In genomic region chr1:156797212-156797871, GRCh38 we compare ENCODE assay signal across 9 cellular contexts. TPM values are rescaled to one million over a fixed set of nuclear protein-coding genes. Genes with fewer than 3 reads are reported as not detected.
DNase-seq lines count a peak whose midpoint lies in the region; ATAC-seq and TF ChIP-seq lines count a peak whose summit lies in the region.
"Had no signal": no experiment of that assay in that cellular context is flagged by ENCODE, and none has a peak within 500 bp of the region (broad histone marks: within the 10 kb centered on the region; RNA-seq: fewer than 3 reads in every experiment).

No MANE protein-coding gene starts in this region.

- 0 out of 2 replicates have a peak, but pooled peaks cover 3% of the 10 kb centered on the region for H3K9me1 ChIP-seq in IMR-90 (ENCODE audit: insufficient read depth, low read length)

- H3K4me1 Mint-ChIP-seq in activated naive CD4-positive, alpha-beta T cell treated with anti-CD3 and anti-CD28 coated beads, Interleukin-2, amount 50 U/mL, for 24 hours = peaks cover 4% of the 10 kb centered on the region

- H3K27me3 ChIP-seq in IMR-90 (ENCODE audit: control insufficient read depth, insufficient read depth, low read length) (no peaks in the 10 kb centered on the region), Panc1 (ENCODE audit: control insufficient read depth, insufficient read depth, low read length) (no peaks in the 10 kb centered on the region)

- H3K4me3 ChIP-seq in IMR-90 (ENCODE audit: insufficient read depth, low read depth, low read length) (no peak overlapping the region), Panc1 (ENCODE audit: low read depth in 2 of 2, low read length in 2 of 2) (no peak overlapping the region)

- H3K9ac ChIP-seq in IMR-90 (ENCODE audit: low read depth, low read length) = no peak overlapping the region

- H4K5ac ChIP-seq in IMR-90 (ENCODE audit: low read depth, low read length) = no peak overlapping the region

- TF ChIP-seq RAD21 in IMR-90 (IDR thresholded peaks at IDR 0.05; ENCODE audit: low read length) = peak; percentile 80

- peaks cover 40% of the 10 kb centered on the region for H4K20me1 ChIP-seq in IMR-90 (ENCODE audit: insufficient read depth, low read length)

- peaks cover 0 to 13% of the 10 kb centered on the region in 2 experiments; a peak in 1 of 4 replicates for H3K79me1 ChIP-seq in IMR-90 (ENCODE audit: low read depth in 1 of 2, low read length in 2 of 2)

- no peak overlapping the region for H2AFZ ChIP-seq in IMR-90 (replicated peaks; ENCODE audit: low read length, poor library complexity)

- H3K27me3 Mint-ChIP-seq in activated naive CD4-positive, alpha-beta T cell treated with anti-CD3 and anti-CD28 coated beads, Interleukin-2, amount 50 U/mL, for 24 hours = no peaks in the 10 kb centered on the region
- H3K27me3 Mint-ChIP-seq: activated naive CD8-positive, alpha-beta T cell had no signal

- no peak overlapping the region for H4K8ac ChIP-seq in IMR-90 (ENCODE audit: low read depth in 2 of 2, low read length in 2 of 2)

- H4K91ac ChIP-seq in IMR-90 (ENCODE audit: insufficient read depth, low read depth, low read length) = no peak overlapping the region

- H3K56ac ChIP-seq in IMR-90 (ENCODE audit: extremely low read depth, insufficient read depth, low read length) = no peak overlapping the region

- peak; percentile 69 for ATAC-seq in IMR-90 (ENCODE audit: low read depth)
- peak; percentile 83 for ATAC-seq in Panc1

- H3K14ac ChIP-seq in IMR-90 (replicated peaks; ENCODE audit: low read depth, low read length) = no peak overlapping the region

- CTCF ChIA-PET in IMR-90 (lab: Yijun Ruan, JAX) (interaction anchor here (1.1 to 1.9 kb wide), 6 partner anchors 62 to 95 kb away, joined by 3 to 6 read pairs (median 4); partner anchors contain the start of gene NTRK1), Panc1 (lab: Charles Lee) (interaction anchor here (1.0 to 1.6 kb wide), 2 partner anchors 63 to 92 kb away, joined by 3 to 7 read pairs; partner anchors contain the start of gene NTRK1)

- no peak overlapping the region for H2BK20ac ChIP-seq in IMR-90 (ENCODE audit: low read depth, low read length)

- WGBS in IMR-90 (ENCODE audit: extremely low coverage in 2 of 2, insufficient read length in 1 of 2), 2 experiments = no CpG with 5 or more reads among the region's 4 CpGs

- no peak overlapping the region for H3K27ac ChIP-seq in IMR-90 (ENCODE audit: insufficient read depth, low read length)
- no peak overlapping the region for H3K27ac ChIP-seq in Panc1 (ENCODE audit: low read length)

- H3K23ac ChIP-seq in IMR-90 (ENCODE audit: low read depth, low read length) = no peak overlapping the region

- H3K4me1 ChIP-seq in IMR-90 (ENCODE audit: control insufficient read depth, insufficient read depth, low read length) (peaks cover 9% of the 10 kb centered on the region), Panc1 (ENCODE audit: control insufficient read depth, insufficient read depth, low read length) (no peaks in the 10 kb centered on the region)

- H2AK9ac ChIP-seq in IMR-90 (replicated peaks; ENCODE audit: low read depth, low read length, poor library complexity) = no peak overlapping the region

- in situ Hi-C loops in IMR-90 (cut with MboI; ENCODE audit: low sequenced_read_pairs) (no loop called here), Panc1 (cut with HindIII; ENCODE audit: low pct_unique_long_range_greater_than_20kb, low sequenced_read_pairs) (no loop called here)

- TF ChIP-seq CTCF in IMR-90 (conservative IDR thresholded peaks at IDR 0.05; ENCODE audit: low read depth, low read length) (peak; percentile 82), Panc1 (IDR thresholded peaks at IDR 0.05) (peak; percentile 86)

- H2BK5ac ChIP-seq in IMR-90 (ENCODE audit: low read depth, low read length, poor library complexity, severe bottlenecking) = no peak overlapping the region

- no peak overlapping the region for H3K18ac ChIP-seq in IMR-90 (ENCODE audit: low read depth, low read length)

- DNase-seq in EL (peak; percentile 68), IMR-90 (peak; percentile 64), Panc1 (ENCODE audit: low read depth, low spot score) (peak; percentile 45), head of caudate nucleus (peak in 37 of 42 donors; percentile 25 to 84 (median 59)), NK-92 (lab: John Stamatoyannopoulos, UW; ENCODE audit: unreplicated experiment) (no peak)
- peak; percentile 45 for DNase-seq in stimulated activated CD4-positive, alpha-beta T cell treated with anti-CD3 and anti-CD28 coated beads, Interleukin-1b, Interleukin-23, amount 100 ng/mL, for 48 hours
- DNase-seq in stimulated activated CD8-positive, alpha-beta memory T cell treated with anti-CD3 and anti-CD28 coated beads, Interleukin-4, amount 100 ng/mL, for 48 hours = no peak

- no peak overlapping the region for H3K4ac ChIP-seq in IMR-90 (ENCODE audit: low read depth, low read length)

- POLR2A ChIA-PET in IMR-90 (lab: Charles Lee; ENCODE audit: unreplicated experiment) (no interaction called here), Panc1 (lab: Charles Lee) (no interaction called here)

- intact Hi-C loops in IMR-90 (cut with micrococcal nuclease) = loop anchor here (1.0 to 5.0 kb wide), 4 partner anchors 63 to 125 kb away; partner anchors contain the start of genes LRRC71 and NTRK1
- intact Hi-C loops in Panc1 (cut with micrococcal nuclease; ENCODE audit: unreplicated experiment) = loop anchor here (1.0 kb wide), 1 partner anchor 93 kb away; no protein-coding TSS in a partner anchor
- intact Hi-C loops in head of caudate nucleus (cut with DNase I) = loop anchor here (10.0 kb wide), 1 partner anchor 67 kb away; the partner anchor contains the start of gene NTRK1

- BruUV-seq in IMR-90 (replicated peaks; lab: Mats Ljungman, UMichigan) = no TSS peak
- BruUV-seq in Panc1 (replicated peaks; lab: Mats Ljungman, UMichigan) = no TSS peak

- H3K27ac Mint-ChIP-seq in activated naive CD4-positive, alpha-beta T cell treated with anti-CD3 and anti-CD28 coated beads, Interleukin-2, amount 50 U/mL, for 24 hours = peak overlapping the region; percentile 37
- H3K27ac Mint-ChIP-seq: activated naive CD8-positive, alpha-beta T cell had no signal

- H3K9me3 Mint-ChIP-seq in activated naive CD4-positive, alpha-beta T cell treated with anti-CD3 and anti-CD28 coated beads, Interleukin-2, amount 50 U/mL, for 24 hours = no peaks in the 10 kb centered on the region

- dilution Hi-C loops in IMR-90 (cut with HindIII; ENCODE audit: low sequenced_read_pairs, unreplicated experiment) = no loop called here

- no peak overlapping the region for H2AK5ac ChIP-seq in IMR-90 (ENCODE audit: low read depth, low read length)

- H3K4me3 Mint-ChIP-seq in activated naive CD4-positive, alpha-beta T cell treated with anti-CD3 and anti-CD28 coated beads, Interleukin-2, amount 50 U/mL, for 24 hours = no peak overlapping the region
- H3K4me3 Mint-ChIP-seq: activated naive CD8-positive, alpha-beta T cell had no signal

- H3K36me3 ChIP-seq in IMR-90 (ENCODE audit: control insufficient read depth, insufficient read depth, low read length) (peaks cover 55% of the 10 kb centered on the region), Panc1 (ENCODE audit: control insufficient read depth, insufficient read depth, low read length) (peaks cover 31% of the 10 kb centered on the region; the same call in 1 of the 2 replicates)

- H3K36me3 Mint-ChIP-seq in activated naive CD4-positive, alpha-beta T cell treated with anti-CD3 and anti-CD28 coated beads, Interleukin-2, amount 50 U/mL, for 24 hours = peaks cover 9% of the 10 kb centered on the region

- no peak for TF ChIP-seq POLR2A in IMR-90 (IDR thresholded peaks at IDR 0.05; ENCODE audit: low read depth, low read length)

- H3K4me2 ChIP-seq in IMR-90 (ENCODE audit: low read depth, low read length) = no peak overlapping the region

- H3K9me3 ChIP-seq in IMR-90 (ENCODE audit: control insufficient read depth, insufficient read depth, low read length) (no peaks in the 10 kb centered on the region), Panc1 (ENCODE audit: control insufficient read depth, insufficient read depth, low read depth, low read length) (no peaks in the 10 kb centered on the region)

- H2BK120ac ChIP-seq in IMR-90 (ENCODE audit: low read depth, low read length) = no peak overlapping the region

- no peak overlapping the region for H2BK15ac ChIP-seq in IMR-90 (ENCODE audit: low read depth, low read length)

TF ChIP-seq in IMR-90, 13 proteins besides CTCF, POLR2A, EP300 and RAD21:
- TF ChIP-seq CHD1 (IDR thresholded peaks at IDR 0.05; ENCODE audit: low read depth, low read length) = no peak
- peak; percentile 78 for TF ChIP-seq SMC3 (IDR thresholded peaks at IDR 0.05; ENCODE audit: low read depth, low read length)

RNA-seq across cellular contexts. Expression of gene SH2D2A, which starts 19.3 kb away (rescaled TPM):
- total RNA-seq in IMR-90 (2012; rRNA removed) = 0.28 TPM in 1 of 2 replicates, not detected in the other
- polyA plus RNA-seq in IMR-90 (2012; rRNA removed) = 0.23 TPM in 1 of 2 replicates, not detected in the other
- polyA plus RNA-seq in IMR-90 (2012; cell fraction: cytosol; rRNA removed) = 0.14 TPM in 1 of 2 replicates, not detected in the other
- 0.45 and 1.4 TPM in 2 replicates for polyA plus RNA-seq in IMR-90 (2012; cell fraction: nucleus; rRNA removed; ENCODE audit: low replicate concordance)
- 0.69 TPM for total RNA-seq in Panc1 (2021; ENCODE audit: unreplicated experiment)
- 1.5 TPM for polyA plus RNA-seq in Panc1 (2012; ENCODE audit: insufficient read length)

RNA-seq across cellular contexts. Expression of gene PRCC, which starts 30.0 kb away (rescaled TPM):
- 10.6 and 14.7 TPM in 2 replicates for total RNA-seq in IMR-90 (2012; rRNA removed)
- 52.4 and 59.6 TPM in 2 replicates for polyA plus RNA-seq in IMR-90 (2012; rRNA removed)
- 40.8 and 89.5 TPM in 2 replicates for polyA plus RNA-seq in IMR-90 (2012; cell fraction: cytosol; rRNA removed)
- 36.4 and 48.1 TPM in 2 replicates for polyA plus RNA-seq in IMR-90 (2012; cell fraction: nucleus; rRNA removed; ENCODE audit: low replicate concordance)
- total RNA-seq in Panc1 (2021; ENCODE audit: unreplicated experiment) = 78.5 TPM
- 61.8 TPM for polyA plus RNA-seq in Panc1 (2012; ENCODE audit: insufficient read length)

RNA-seq across cellular contexts. Expression of gene HDGF, which starts 45.9 kb away (rescaled TPM):
- total RNA-seq in IMR-90 (2012; rRNA removed) (94.6 and 145 TPM in 2 replicates), Panc1 (2021; ENCODE audit: unreplicated experiment) (325 TPM)
- polyA plus RNA-seq in IMR-90 (2012; rRNA removed) = 102 and 123 TPM in 2 replicates
- 53.9 and 99.5 TPM in 2 replicates for polyA plus RNA-seq in IMR-90 (2012; cell fraction: cytosol; rRNA removed)
- 55.8 and 80.7 TPM in 2 replicates for polyA plus RNA-seq in IMR-90 (2012; cell fraction: nucleus; rRNA removed; ENCODE audit: low replicate concordance)
- 302 TPM for polyA plus RNA-seq in Panc1 (2012; ENCODE audit: insufficient read length)

RNA-seq across cellular contexts. Expression of gene MRPL24, which starts 56.5 kb away (rescaled TPM):
- total RNA-seq in IMR-90 (2012; rRNA removed) = 65.3 and 68.8 TPM in 2 replicates
- 94.9 and 99.5 TPM in 2 replicates for polyA plus RNA-seq in IMR-90 (2012; rRNA removed)
- polyA plus RNA-seq in IMR-90 (2012; cell fraction: cytosol; rRNA removed) = 81.9 and 119 TPM in 2 replicates
- polyA plus RNA-seq in IMR-90 (2012; cell fraction: nucleus; rRNA removed; ENCODE audit: low replicate concordance) = 30.0 and 38.2 TPM in 2 replicates
- 80.4 TPM for total RNA-seq in Panc1 (2021; ENCODE audit: unreplicated experiment)
- polyA plus RNA-seq in Panc1 (2012; ENCODE audit: insufficient read length) = 109 TPM

Comparison
In these comparisons a context has a peak if more than half of its experiments do, and no peak if none do; other contexts are left out.
1. DNase-seq: peak in EL (single experiment), IMR-90 (single experiment), Panc1 (single experiment), head of caudate nucleus (37 of 42) and stimulated activated CD4-positive, alpha-beta T cell treated with anti-CD3 and anti-CD28 coated beads, Interleukin-1b, Interleukin-23, amount 100 ng/mL, for 48 hours (single experiment); none in NK-92 (single experiment) and stimulated activated CD8-positive, alpha-beta memory T cell treated with anti-CD3 and anti-CD28 coated beads, Interleukin-4, amount 100 ng/mL, for 48 hours (single experiment).